In the genomic region with DNA sequence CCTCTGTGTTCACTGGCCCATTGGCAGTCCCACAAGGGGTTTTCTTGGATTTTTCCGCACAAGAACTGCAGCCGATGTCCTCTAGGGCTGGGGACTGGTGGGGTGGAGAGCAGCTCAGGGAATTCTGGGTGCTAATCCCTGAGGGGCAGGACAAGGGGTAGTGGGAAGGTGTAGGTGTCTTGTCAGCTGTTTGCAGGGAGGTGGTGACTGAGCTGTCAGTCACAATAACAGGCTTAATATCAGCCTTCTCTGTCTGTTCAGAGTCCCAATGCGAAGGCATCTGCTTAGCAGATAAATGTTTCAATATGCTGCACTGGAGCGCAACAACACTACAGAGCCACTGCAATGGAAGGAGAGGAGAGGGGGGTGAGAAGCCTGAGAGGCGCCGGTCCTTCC, we compare ENCODE assay signal across 1 cellular context.
TF ChIP-seq lines count a peak whose summit lies in the region.

No MANE protein-coding gene starts in this region.

TF ChIP-seq in GM12878, 131 proteins besides CTCF, POLR2A, EP300 and RAD21:
- TF ChIP-seq HDAC6 (IDR thresholded peaks at IDR 0.05; ENCODE audit: unreplicated experiment) (no peak), MTA3 (IDR thresholded peaks at IDR 0.05; ENCODE audit: borderline replicate concordance, low read length) (no peak), GABPA (IDR thresholded peaks at IDR 0.05; ENCODE audit: low read depth) (no peak), TAF1 (IDR thresholded peaks at IDR 0.05; ENCODE audit: borderline replicate concordance, low read depth, low read length) (no peak), BACH1 (IDR thresholded peaks at IDR 0.05; ENCODE audit: borderline replicate concordance) (no peak), POLR2AphosphoS5 (IDR thresholded peaks at IDR 0.05; ENCODE audit: low read length) (no peak), IKZF2 (IDR thresholded peaks at IDR 0.05) (no peak), YBX1 (IDR thresholded peaks at IDR 0.05) (no peak), CREM (IDR thresholded peaks at IDR 0.05; ENCODE audit: low read depth) (no peak), TARDBP (IDR thresholded peaks at IDR 0.05; ENCODE audit: borderline replicate concordance) (no peak), TBL1XR1 (IDR thresholded peaks at IDR 0.05; ENCODE audit: low read depth, low read length) (no peak), CHD1 (IDR thresholded peaks at IDR 0.05; ENCODE audit: low read depth, low read length) (no peak), SIX5 (IDR thresholded peaks at IDR 0.05; ENCODE audit: low read depth, low read length, severe bottlenecking) (no peak), FOS (IDR thresholded peaks at IDR 0.05; ENCODE audit: borderline replicate concordance, extremely low read depth, insufficient read length) (no peak)
- TF ChIP-seq, protein P1, sequence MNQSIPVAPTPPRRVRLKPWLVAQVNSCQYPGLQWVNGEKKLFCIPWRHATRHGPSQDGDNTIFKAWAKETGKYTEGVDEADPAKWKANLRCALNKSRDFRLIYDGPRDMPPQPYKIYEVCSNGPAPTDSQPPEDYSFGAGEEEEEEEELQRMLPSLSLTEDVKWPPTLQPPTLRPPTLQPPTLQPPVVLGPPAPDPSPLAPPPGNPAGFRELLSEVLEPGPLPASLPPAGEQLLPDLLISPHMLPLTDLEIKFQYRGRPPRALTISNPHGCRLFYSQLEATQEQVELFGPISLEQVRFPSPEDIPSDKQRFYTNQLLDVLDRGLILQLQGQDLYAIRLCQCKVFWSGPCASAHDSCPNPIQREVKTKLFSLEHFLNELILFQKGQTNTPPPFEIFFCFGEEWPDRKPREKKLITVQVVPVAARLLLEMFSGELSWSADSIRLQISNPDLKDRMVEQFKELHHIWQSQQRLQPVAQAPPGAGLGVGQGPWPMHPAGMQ (IDR thresholded peaks at IDR 0.05; ENCODE audit: borderline replicate concordance): no peak
TF ChIP-seq in GM12878: peak in this region for 0.
